ENCODE assay signal across 16 cellular contexts in the genomic region with DNA sequence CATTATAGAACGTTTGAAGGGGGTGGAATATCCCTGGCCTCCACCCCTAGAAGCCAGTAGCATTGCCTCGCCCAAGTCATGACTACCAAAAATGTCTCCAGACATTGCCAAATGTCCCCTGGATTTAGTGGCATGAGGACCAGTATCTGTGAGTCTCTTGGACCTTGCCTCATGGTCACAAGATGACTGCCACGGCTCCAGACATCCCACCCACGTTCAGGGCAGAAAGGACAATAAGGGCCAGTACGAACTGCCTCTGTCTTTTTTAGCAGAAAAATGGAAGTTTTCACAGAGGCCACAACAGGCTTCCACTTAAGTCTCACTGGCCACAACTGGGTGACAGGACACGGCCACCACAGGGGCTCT. TPM values are rescaled to one million over a fixed set of nuclear protein-coding genes. Genes with fewer than 3 reads are reported as not detected.
DNase-seq lines count a peak whose midpoint lies in the region; ATAC-seq and TF ChIP-seq lines count a peak whose summit lies in the region.
"Had no signal": no experiment of that assay in that cellular context is flagged by ENCODE, and none has a peak within 500 bp of the region (broad histone marks: within the 10 kb centered on the region; RNA-seq: fewer than 3 reads in every experiment).

No MANE protein-coding gene starts in this region.

- H3K9me3 Mint-ChIP-seq in activated CD4-positive, alpha-beta T cell treated with anti-CD3 and anti-CD28 coated beads, Interleukin-2, amount 10 ng/mL, durations not matched to agents 7 days and 5 days = no peaks in the 10 kb centered on the region
- no peaks in the 10 kb centered on the region for H3K9me3 Mint-ChIP-seq in activated CD4-positive, alpha-beta memory T cell treated with anti-CD3 and anti-CD28 coated beads for 36 hours
- no peaks in the 10 kb centered on the region for H3K9me3 Mint-ChIP-seq in stimulated activated naive B cell treated with anti-CD40 and anti-IgM and Interleukin-4, amounts not matched to agents 10 μg/mL and 1 μg/mL and 100 μg/mL, for 72 hours

- POLR2A ChIA-PET in activated CD4-positive, alpha-beta T cell treated with anti-CD3 and anti-CD28 coated beads, Interleukin-2, amount 10 ng/mL, durations not matched to agents 7 days and 5 days (lab: Charles Lee) = no interaction called here
- POLR2A ChIA-PET in activated CD4-positive, alpha-beta memory T cell treated with anti-CD3 and anti-CD28 coated beads for 36 hours (lab: Charles Lee) = no interaction called here

- intact Hi-C loops in activated CD4-positive, alpha-beta memory T cell treated with anti-CD3 and anti-CD28 coated beads for 36 hours (cut with micrococcal nuclease) = loop anchor here (5.0 to 10.0 kb wide), 3 partner anchors 911 to 1768 kb away; a partner anchor contains a TSS
- intact Hi-C loops in left ventricle myocardium superior (cut with micrococcal nuclease) = no loop called here

- no peak overlapping the region for H3K4me3 ChIP-seq in foreskin fibroblast (ENCODE audit: low read depth in 1 of 2, low read length in 2 of 2)
- H3K4me3 ChIP-seq: HAP-1, SK-N-MC, suprapubic skin had no signal

- no peak for ATAC-seq in left ventricle myocardium superior
- no peak for ATAC-seq in stimulated activated naive B cell treated with anti-CD40 and anti-IgM and Interleukin-4, amounts not matched to agents 10 μg/mL and 1 μg/mL and 100 μg/mL, for 72 hours (replicated peaks)

- TF ChIP-seq CTCF in foreskin fibroblast (IDR thresholded peaks at IDR 0.05; ENCODE audit: low read depth, low read length) = no peak

- H3K4me1 Mint-ChIP-seq in activated CD4-positive, alpha-beta T cell treated with anti-CD3 and anti-CD28 coated beads, Interleukin-2, amount 10 ng/mL, durations not matched to agents 7 days and 5 days = peaks cover 85% of the 10 kb centered on the region
- peaks cover 81% of the 10 kb centered on the region for H3K4me1 Mint-ChIP-seq in activated CD4-positive, alpha-beta memory T cell treated with anti-CD3 and anti-CD28 coated beads for 36 hours (ENCODE audit: low read depth)
- peaks cover 74 to 93% of the 10 kb centered on the region in 2 donors for H3K4me1 Mint-ChIP-seq in stimulated activated naive B cell treated with anti-CD40 and anti-IgM and Interleukin-4, amounts not matched to agents 10 μg/mL and 1 μg/mL and 100 μg/mL, for 72 hours

- DNase-seq in activated CD4-positive, alpha-beta T cell treated with anti-CD3 and anti-CD28 coated beads, Interleukin-2, amount 10 ng/mL, durations not matched to agents 7 days and 5 days = no peak
- no peak for DNase-seq in activated CD4-positive, alpha-beta T cell treated with anti-CD3 and anti-CD28 coated beads, Interleukin-2, amount 50 U/mL, for 4 hours
- DNase-seq in activated CD4-positive, alpha-beta memory T cell treated with anti-CD3 and anti-CD28 coated beads for 36 hours = no peak
- DNase-seq in left ventricle myocardium superior = peak; percentile 7
- no peak for DNase-seq in stimulated activated naive B cell treated with anti-CD40 and anti-IgM and Interleukin-4, amounts not matched to agents 10 μg/mL and 1 μg/mL and 100 μg/mL, for 72 hours
- no peak for DNase-seq in GM19240 (ENCODE audit: insufficient read length, low spot score)
- DNase-seq in erythroblast (lab: John Stamatoyannopoulos, UW) = no peak
- no peak for DNase-seq in foreskin fibroblast
- DNase-seq: DMS 273 treated with DMSO at 0.1 percent for 48 hours; effector CD4-positive, alpha-beta T cell; KG1; NCI-H1930; stimulated activated CD4-positive, alpha-beta T cell treated with anti-CD3 and anti-CD28 coated beads, Interleukin-4, amount 100 ng/mL, for 1 hour had no signal

- TF ChIP-seq POLR2A in erythroblast (IDR thresholded peaks at IDR 0.05; ENCODE audit: low read length) = no peak

- H3K4me3 Mint-ChIP-seq in activated CD4-positive, alpha-beta T cell treated with anti-CD3 and anti-CD28 coated beads, Interleukin-2, amount 10 ng/mL, durations not matched to agents 7 days and 5 days = peak overlapping the region; percentile 19
- H3K4me3 Mint-ChIP-seq in activated CD4-positive, alpha-beta memory T cell treated with anti-CD3 and anti-CD28 coated beads for 36 hours = no peak overlapping the region
- H3K4me3 Mint-ChIP-seq in stimulated activated naive B cell treated with anti-CD40 and anti-IgM and Interleukin-4, amounts not matched to agents 10 μg/mL and 1 μg/mL and 100 μg/mL, for 72 hours = no peak overlapping the region

- peaks cover 80% of the 10 kb centered on the region for H3K36me3 Mint-ChIP-seq in activated CD4-positive, alpha-beta T cell treated with anti-CD3 and anti-CD28 coated beads, Interleukin-2, amount 10 ng/mL, durations not matched to agents 7 days and 5 days (ENCODE audit: low read depth)
- peaks cover 86% of the 10 kb centered on the region for H3K36me3 Mint-ChIP-seq in activated CD4-positive, alpha-beta memory T cell treated with anti-CD3 and anti-CD28 coated beads for 36 hours
- H3K36me3 Mint-ChIP-seq in stimulated activated naive B cell treated with anti-CD40 and anti-IgM and Interleukin-4, amounts not matched to agents 10 μg/mL and 1 μg/mL and 100 μg/mL, for 72 hours = peaks cover 65 to 78% of the 10 kb centered on the region in 2 donors

- CTCF ChIA-PET in activated CD4-positive, alpha-beta T cell treated with anti-CD3 and anti-CD28 coated beads, Interleukin-2, amount 10 ng/mL, durations not matched to agents 7 days and 5 days (lab: Charles Lee) = interaction anchor here (1.5 kb wide), 1 partner anchor 39 kb away, joined by 4 read pairs; no protein-coding TSS in a partner anchor
- CTCF ChIA-PET in activated CD4-positive, alpha-beta memory T cell treated with anti-CD3 and anti-CD28 coated beads for 36 hours (lab: Charles Lee) = interaction anchor here (1.1 to 2.4 kb wide), 4 partner anchors 14 to 102 kb away, joined by 3 to 13 read pairs (median 5); no protein-coding TSS in a partner anchor

- peak overlapping the region; percentile 97 for H3K27ac Mint-ChIP-seq in activated CD4-positive, alpha-beta T cell treated with anti-CD3 and anti-CD28 coated beads, Interleukin-2, amount 10 ng/mL, durations not matched to agents 7 days and 5 days
- peak overlapping the region; percentile 96 for H3K27ac Mint-ChIP-seq in activated CD4-positive, alpha-beta memory T cell treated with anti-CD3 and anti-CD28 coated beads for 36 hours
- peak overlapping the region; percentile 94 for H3K27ac Mint-ChIP-seq in stimulated activated naive B cell treated with anti-CD40 and anti-IgM and Interleukin-4, amounts not matched to agents 10 μg/mL and 1 μg/mL and 100 μg/mL, for 72 hours

- H3K27me3 Mint-ChIP-seq in activated CD4-positive, alpha-beta T cell treated with anti-CD3 and anti-CD28 coated beads, Interleukin-2, amount 10 ng/mL, durations not matched to agents 7 days and 5 days = no peaks in the 10 kb centered on the region
- no peaks in the 10 kb centered on the region for H3K27me3 Mint-ChIP-seq in activated CD4-positive, alpha-beta memory T cell treated with anti-CD3 and anti-CD28 coated beads for 36 hours
- no peaks in the 10 kb centered on the region for H3K27me3 Mint-ChIP-seq in stimulated activated naive B cell treated with anti-CD40 and anti-IgM and Interleukin-4, amounts not matched to agents 10 μg/mL and 1 μg/mL and 100 μg/mL, for 72 hours

RNA-seq across cellular contexts. Expression of a gene that starts 5.4 kb away (rescaled TPM):
- total RNA-seq in activated CD4-positive, alpha-beta T cell treated with anti-CD3 and anti-CD28 coated beads, Interleukin-2, amount 10 ng/mL, durations not matched to agents 7 days and 5 days = 10 to 100 TPM; 97.3 to 98.8 TPM
- total RNA-seq in activated CD4-positive, alpha-beta memory T cell treated with anti-CD3 and anti-CD28 coated beads for 36 hours = 10 to 100 TPM; 73.4 to 77.3 TPM
- total RNA-seq in left ventricle myocardium superior = 89.3 TPM

RNA-seq across cellular contexts. Expression of a gene that starts 45.6 kb away (rescaled TPM):
- total RNA-seq in activated CD4-positive, alpha-beta T cell treated with anti-CD3 and anti-CD28 coated beads, Interleukin-2, amount 10 ng/mL, durations not matched to agents 7 days and 5 days = 10 to 100 TPM; 37.5 to 37.9 TPM
- 10 to 100 TPM; 33.7 to 38.2 TPM for total RNA-seq in activated CD4-positive, alpha-beta memory T cell treated with anti-CD3 and anti-CD28 coated beads for 36 hours
- total RNA-seq in left ventricle myocardium superior = 15.1 TPM
